1 cellular context compared by ENCODE assay signal in the genomic region with DNA sequence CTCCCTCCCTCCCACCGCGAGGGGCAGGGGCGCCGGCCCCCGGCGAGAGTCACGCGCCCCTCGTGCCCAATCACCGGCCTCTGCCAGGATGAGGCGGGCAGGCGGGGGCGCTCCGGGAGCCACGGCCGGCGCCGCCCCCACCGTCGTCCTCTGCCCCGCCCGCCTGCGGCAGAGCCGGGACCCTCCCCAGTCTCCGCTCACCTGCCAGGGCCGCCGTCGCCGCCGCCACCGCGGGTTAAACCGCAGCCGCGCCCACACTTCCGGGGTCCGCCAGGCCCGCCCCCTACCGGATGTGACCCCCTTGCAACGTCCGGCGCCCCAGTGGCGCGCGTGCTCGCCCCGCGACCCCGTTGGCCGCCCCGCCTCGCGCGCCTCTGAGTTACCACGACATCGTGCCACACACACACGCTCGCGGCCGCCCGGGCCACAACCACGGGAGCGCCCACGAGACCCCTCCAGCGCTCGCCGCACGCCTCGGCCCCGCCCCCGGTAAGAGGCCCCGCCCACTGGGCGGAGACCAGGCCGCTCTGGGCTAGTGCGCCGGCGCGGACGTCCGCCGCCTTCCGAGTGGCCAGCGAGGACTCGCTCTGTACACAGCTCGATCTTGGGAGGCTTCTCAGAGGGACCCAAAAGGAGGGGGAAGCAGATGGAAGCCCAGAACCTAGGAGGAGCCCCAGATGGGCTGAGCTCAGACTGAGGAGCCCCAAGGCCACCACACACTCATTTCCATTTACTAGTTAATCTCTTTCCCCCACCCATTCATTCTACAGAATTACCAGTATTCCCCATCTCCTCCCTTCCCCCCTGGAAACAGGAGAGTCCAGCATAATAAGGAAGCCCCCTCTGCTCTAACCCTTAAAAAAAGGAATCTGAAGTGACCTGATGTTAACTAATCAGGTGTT.
TF ChIP-seq lines count a peak whose summit lies in the region.

A gene (minus strand): TSS at position 237 of the 902 bp plus-strand sequence. CDS start 22,597 bp downstream, outside the sequence.

TF ChIP-seq in HepG2, 621 proteins besides CTCF, POLR2A, EP300 and RAD21 (continued from another document and continues in another):
- no peak for TF ChIP-seq PTBP1 (IDR thresholded peaks at IDR 0.05; ENCODE audit: low read depth, low read length, poor library complexity, severe bottlenecking)
- TF ChIP-seq ZNF180 (CRISPR knock-in tag; IDR thresholded peaks at IDR 0.05; ENCODE audit: borderline replicate concordance, low read depth), result no peak
- TF ChIP-seq CREM (IDR thresholded peaks at IDR 0.05), result no peak
- no peak for TF ChIP-seq CREM (CRISPR knock-in tag; IDR thresholded peaks at IDR 0.05)
- TF ChIP-seq, protein P1, sequence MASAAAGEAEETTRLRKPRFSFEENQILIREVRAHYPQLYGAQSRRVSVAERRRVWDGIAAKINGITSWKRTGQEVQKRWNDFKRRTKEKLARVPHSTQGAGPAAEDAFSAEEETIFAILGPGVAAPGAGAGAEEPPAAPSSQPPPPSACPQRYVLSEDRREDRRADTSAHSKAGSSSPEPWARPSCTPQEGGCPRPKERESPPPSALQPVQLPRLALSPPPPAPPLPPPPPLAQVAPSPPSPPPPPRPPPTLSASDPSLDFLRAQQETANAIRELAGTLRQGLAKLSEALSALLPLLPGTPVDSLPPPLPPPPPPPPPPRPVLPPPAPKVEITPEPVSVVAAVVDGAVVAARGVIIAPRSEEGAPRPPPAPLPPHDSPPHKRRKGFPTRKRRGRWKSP (CRISPR knock-in tag; IDR thresholded peaks at IDR 0.05), result no peak
- no peak for TF ChIP-seq RFXAP (CRISPR knock-in tag; IDR thresholded peaks at IDR 0.05; ENCODE audit: borderline replicate concordance)
- TF ChIP-seq ZNF83 (CRISPR knock-in tag; IDR thresholded peaks at IDR 0.05; ENCODE audit: borderline replicate concordance), result no peak
- TF ChIP-seq, protein P2, sequence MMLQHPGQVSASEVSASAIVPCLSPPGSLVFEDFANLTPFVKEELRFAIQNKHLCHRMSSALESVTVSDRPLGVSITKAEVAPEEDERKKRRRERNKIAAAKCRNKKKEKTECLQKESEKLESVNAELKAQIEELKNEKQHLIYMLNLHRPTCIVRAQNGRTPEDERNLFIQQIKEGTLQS (CRISPR knock-in tag; IDR thresholded peaks at IDR 0.05), result no peak
- 0 out of 2 replicates have a peak, but pooled peaks have one; percentile 68 for TF ChIP-seq GTF3A (CRISPR knock-in tag; conservative IDR thresholded peaks at IDR 0.05)
- peak; percentile 21; the same call in 1 of the 2 replicates for TF ChIP-seq NCOA1 (CRISPR knock-in tag; IDR thresholded peaks at IDR 0.05)
- TF ChIP-seq, protein P3, sequence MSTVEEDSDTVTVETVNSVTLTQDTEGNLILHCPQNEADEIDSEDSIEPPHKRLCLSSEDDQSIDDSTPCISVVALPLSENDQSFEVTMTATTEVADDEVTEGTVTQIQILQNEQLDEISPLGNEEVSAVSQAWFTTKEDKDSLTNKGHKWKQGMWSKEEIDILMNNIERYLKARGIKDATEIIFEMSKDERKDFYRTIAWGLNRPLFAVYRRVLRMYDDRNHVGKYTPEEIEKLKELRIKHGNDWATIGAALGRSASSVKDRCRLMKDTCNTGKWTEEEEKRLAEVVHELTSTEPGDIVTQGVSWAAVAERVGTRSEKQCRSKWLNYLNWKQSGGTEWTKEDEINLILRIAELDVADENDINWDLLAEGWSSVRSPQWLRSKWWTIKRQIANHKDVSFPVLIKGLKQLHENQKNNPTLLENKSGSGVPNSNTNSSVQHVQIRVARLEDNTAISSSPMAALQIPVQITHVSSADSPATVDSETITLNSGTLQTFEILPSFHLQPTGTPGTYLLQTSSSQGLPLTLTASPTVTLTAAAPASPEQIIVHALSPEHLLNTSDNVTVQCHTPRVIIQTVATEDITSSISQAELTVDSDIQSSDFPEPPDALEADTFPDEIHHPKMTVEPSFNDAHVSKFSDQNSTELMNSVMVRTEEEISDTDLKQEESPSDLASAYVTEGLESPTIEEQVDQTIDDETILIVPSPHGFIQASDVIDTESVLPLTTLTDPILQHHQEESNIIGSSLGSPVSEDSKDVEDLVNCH (CRISPR knock-in tag; IDR thresholded peaks at IDR 0.05), result no peak
- TF ChIP-seq SAFB2 (CRISPR knock-in tag; IDR thresholded peaks at IDR 0.05; ENCODE audit: borderline replicate concordance, low read depth), result 0 out of 2 replicates have a peak, but pooled peaks have one; percentile 60
- TF ChIP-seq NFYC (CRISPR knock-in tag; IDR thresholded peaks at IDR 0.05), result peak; percentile 76
- TF ChIP-seq, protein P4, sequence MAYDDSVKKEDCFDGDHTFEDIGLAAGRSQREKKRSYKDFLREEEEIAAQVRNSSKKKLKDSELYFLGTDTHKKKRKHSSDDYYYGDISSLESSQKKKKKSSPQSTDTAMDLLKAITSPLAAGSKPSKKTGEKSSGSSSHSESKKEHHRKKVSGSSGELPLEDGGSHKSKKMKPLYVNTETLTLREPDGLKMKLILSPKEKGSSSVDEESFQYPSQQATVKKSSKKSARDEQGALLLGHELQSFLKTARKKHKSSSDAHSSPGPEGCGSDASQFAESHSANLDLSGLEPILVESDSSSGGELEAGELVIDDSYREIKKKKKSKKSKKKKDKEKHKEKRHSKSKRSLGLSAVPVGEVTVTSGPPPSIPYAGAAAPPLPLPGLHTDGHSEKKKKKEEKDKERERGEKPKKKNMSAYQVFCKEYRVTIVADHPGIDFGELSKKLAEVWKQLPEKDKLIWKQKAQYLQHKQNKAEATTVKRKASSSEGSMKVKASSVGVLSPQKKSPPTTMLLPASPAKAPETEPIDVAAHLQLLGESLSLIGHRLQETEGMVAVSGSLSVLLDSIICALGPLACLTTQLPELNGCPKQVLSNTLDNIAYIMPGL (CRISPR knock-in tag; IDR thresholded peaks at IDR 0.05; ENCODE audit: borderline replicate concordance in 1 of 2, low read depth in 1 of 2), result peak in 1 of 2 experiments; percentile 49; a peak in 3 of 4 replicates
- TF ChIP-seq, protein P5, sequence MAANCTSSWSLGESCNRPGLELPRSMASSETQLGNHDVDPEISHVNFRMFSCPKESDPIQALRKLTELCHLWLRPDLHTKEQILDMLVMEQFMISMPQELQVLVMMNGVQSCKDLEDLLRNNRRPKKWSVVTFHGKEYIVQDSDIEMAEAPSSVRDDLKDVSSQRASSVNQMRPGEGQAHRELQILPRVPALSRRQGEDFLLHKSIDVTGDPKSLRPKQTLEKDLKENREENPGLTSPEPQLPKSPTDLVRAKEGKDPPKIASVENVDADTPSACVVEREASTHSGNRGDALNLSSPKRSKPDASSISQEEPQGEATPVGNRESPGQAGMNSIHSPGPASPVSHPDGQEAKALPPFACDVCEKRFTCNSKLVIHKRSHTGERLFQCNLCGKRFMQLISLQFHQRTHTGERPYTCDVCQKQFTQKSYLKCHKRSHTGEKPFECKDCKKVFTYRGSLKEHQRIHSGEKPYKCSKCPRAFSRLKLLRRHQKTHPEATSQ (CRISPR knock-in tag; IDR thresholded peaks at IDR 0.05; ENCODE audit: borderline replicate concordance), result no peak
- TF ChIP-seq STAG1 (CRISPR knock-in tag; IDR thresholded peaks at IDR 0.05), result no peak
- peak; percentile 82 for TF ChIP-seq POLR2G (IDR thresholded peaks at IDR 0.05; ENCODE audit: low read depth, low read length)
- TF ChIP-seq ZNF773 (CRISPR knock-in tag; IDR thresholded peaks at IDR 0.05; ENCODE audit: borderline replicate concordance), result 0 out of 2 replicates have a peak, but pooled peaks have one; percentile 25
- peak; percentile 46 for TF ChIP-seq YY1 (IDR thresholded peaks at IDR 0.05; ENCODE audit: insufficient read depth, insufficient replicate concordance, low read depth, low read length)
- TF ChIP-seq ZNF713 (CRISPR knock-in tag; IDR thresholded peaks at IDR 0.05), result no peak
- TF ChIP-seq MEF2D (CRISPR knock-in tag; IDR thresholded peaks at IDR 0.05), result no peak
- peak; percentile 44; the same call in 1 of the 2 replicates for TF ChIP-seq SIN3A (IDR thresholded peaks at IDR 0.05; ENCODE audit: borderline replicate concordance, low read depth, low read length)
- TF ChIP-seq, protein P6, sequence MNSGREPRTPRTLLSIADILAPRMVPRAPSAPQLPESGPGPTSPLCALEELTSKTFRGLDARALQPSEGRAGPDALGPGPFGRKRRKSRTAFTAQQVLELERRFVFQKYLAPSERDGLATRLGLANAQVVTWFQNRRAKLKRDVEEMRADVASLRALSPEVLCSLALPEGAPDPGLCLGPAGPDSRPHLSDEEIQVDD (CRISPR knock-in tag; IDR thresholded peaks at IDR 0.05; ENCODE audit: borderline replicate concordance), result no peak
- no peak for TF ChIP-seq ZSCAN30 (CRISPR knock-in tag; IDR thresholded peaks at IDR 0.05)
- 0 out of 2 replicates have a peak, but pooled peaks have one; percentile 10 for TF ChIP-seq ZNF205 (CRISPR knock-in tag; IDR thresholded peaks at IDR 0.05)
- TF ChIP-seq ZFYVE20 (CRISPR knock-in tag; IDR thresholded peaks at IDR 0.05; ENCODE audit: borderline replicate concordance, low read depth), result no peak
- TF ChIP-seq HIVEP1 (CRISPR knock-in tag; IDR thresholded peaks at IDR 0.05), result no peak
- TF ChIP-seq MEIS2 (CRISPR knock-in tag; IDR thresholded peaks at IDR 0.05), result 0 out of 2 replicates have a peak, but pooled peaks have one; percentile 45
- no peak for TF ChIP-seq TMF1 (CRISPR knock-in tag; IDR thresholded peaks at IDR 0.05; ENCODE audit: low read depth)
- peak; percentile 79; the same call in 1 of the 2 replicates for TF ChIP-seq ZNF446 (CRISPR knock-in tag; IDR thresholded peaks at IDR 0.05)
- TF ChIP-seq, protein P7, sequence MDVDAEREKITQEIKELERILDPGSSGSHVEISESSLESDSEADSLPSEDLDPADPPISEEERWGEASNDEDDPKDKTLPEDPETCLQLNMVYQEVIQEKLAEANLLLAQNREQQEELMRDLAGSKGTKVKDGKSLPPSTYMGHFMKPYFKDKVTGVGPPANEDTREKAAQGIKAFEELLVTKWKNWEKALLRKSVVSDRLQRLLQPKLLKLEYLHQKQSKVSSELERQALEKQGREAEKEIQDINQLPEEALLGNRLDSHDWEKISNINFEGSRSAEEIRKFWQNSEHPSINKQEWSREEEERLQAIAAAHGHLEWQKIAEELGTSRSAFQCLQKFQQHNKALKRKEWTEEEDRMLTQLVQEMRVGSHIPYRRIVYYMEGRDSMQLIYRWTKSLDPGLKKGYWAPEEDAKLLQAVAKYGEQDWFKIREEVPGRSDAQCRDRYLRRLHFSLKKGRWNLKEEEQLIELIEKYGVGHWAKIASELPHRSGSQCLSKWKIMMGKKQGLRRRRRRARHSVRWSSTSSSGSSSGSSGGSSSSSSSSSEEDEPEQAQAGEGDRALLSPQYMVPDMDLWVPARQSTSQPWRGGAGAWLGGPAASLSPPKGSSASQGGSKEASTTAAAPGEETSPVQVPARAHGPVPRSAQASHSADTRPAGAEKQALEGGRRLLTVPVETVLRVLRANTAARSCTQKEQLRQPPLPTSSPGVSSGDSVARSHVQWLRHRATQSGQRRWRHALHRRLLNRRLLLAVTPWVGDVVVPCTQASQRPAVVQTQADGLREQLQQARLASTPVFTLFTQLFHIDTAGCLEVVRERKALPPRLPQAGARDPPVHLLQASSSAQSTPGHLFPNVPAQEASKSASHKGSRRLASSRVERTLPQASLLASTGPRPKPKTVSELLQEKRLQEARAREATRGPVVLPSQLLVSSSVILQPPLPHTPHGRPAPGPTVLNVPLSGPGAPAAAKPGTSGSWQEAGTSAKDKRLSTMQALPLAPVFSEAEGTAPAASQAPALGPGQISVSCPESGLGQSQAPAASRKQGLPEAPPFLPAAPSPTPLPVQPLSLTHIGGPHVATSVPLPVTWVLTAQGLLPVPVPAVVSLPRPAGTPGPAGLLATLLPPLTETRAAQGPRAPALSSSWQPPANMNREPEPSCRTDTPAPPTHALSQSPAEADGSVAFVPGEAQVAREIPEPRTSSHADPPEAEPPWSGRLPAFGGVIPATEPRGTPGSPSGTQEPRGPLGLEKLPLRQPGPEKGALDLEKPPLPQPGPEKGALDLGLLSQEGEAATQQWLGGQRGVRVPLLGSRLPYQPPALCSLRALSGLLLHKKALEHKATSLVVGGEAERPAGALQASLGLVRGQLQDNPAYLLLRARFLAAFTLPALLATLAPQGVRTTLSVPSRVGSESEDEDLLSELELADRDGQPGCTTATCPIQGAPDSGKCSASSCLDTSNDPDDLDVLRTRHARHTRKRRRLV (CRISPR knock-in tag; IDR thresholded peaks at IDR 0.05), result no peak
- TF ChIP-seq SP5 (CRISPR knock-in tag; IDR thresholded peaks at IDR 0.05; ENCODE audit: borderline replicate concordance, low read depth), result peak; percentile 60; the same call in 1 of the 2 replicates
- TF ChIP-seq ATF7-NPFF (CRISPR knock-in tag; IDR thresholded peaks at IDR 0.05; ENCODE audit: low read depth), result peak; percentile 81; the same call in 1 of the 2 replicates
- TF ChIP-seq, protein P8, sequence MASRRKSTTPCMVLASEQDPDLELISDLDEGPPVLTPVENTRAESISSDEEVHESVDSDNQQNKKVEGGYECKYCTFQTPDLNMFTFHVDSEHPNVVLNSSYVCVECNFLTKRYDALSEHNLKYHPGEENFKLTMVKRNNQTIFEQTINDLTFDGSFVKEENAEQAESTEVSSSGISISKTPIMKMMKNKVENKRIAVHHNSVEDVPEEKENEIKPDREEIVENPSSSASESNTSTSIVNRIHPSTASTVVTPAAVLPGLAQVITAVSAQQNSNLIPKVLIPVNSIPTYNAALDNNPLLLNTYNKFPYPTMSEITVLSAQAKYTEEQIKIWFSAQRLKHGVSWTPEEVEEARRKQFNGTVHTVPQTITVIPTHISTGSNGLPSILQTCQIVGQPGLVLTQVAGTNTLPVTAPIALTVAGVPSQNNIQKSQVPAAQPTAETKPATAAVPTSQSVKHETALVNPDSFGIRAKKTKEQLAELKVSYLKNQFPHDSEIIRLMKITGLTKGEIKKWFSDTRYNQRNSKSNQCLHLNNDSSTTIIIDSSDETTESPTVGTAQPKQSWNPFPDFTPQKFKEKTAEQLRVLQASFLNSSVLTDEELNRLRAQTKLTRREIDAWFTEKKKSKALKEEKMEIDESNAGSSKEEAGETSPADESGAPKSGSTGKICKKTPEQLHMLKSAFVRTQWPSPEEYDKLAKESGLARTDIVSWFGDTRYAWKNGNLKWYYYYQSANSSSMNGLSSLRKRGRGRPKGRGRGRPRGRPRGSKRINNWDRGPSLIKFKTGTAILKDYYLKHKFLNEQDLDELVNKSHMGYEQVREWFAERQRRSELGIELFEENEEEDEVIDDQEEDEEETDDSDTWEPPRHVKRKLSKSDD (CRISPR knock-in tag; IDR thresholded peaks at IDR 0.05; ENCODE audit: low read depth), result no peak
- TF ChIP-seq TP53 (CRISPR knock-in tag; conservative IDR thresholded peaks at IDR 0.05), result no peak
- TF ChIP-seq ZNF510 (CRISPR knock-in tag; IDR thresholded peaks at IDR 0.05; ENCODE audit: low read depth), result no peak
- TF ChIP-seq, protein P9, sequence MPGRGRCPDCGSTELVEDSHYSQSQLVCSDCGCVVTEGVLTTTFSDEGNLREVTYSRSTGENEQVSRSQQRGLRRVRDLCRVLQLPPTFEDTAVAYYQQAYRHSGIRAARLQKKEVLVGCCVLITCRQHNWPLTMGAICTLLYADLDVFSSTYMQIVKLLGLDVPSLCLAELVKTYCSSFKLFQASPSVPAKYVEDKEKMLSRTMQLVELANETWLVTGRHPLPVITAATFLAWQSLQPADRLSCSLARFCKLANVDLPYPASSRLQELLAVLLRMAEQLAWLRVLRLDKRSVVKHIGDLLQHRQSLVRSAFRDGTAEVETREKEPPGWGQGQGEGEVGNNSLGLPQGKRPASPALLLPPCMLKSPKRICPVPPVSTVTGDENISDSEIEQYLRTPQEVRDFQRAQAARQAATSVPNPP (CRISPR knock-in tag; IDR thresholded peaks at IDR 0.05), result no peak; the same call in 1 of the 2 replicates
- no peak for TF ChIP-seq ATM (IDR thresholded peaks at IDR 0.05; ENCODE audit: borderline replicate concordance)
- no peak for TF ChIP-seq ZNF615 (CRISPR knock-in tag; IDR thresholded peaks at IDR 0.05; ENCODE audit: borderline replicate concordance)
- no peak for TF ChIP-seq CEBPG (CRISPR knock-in tag; IDR thresholded peaks at IDR 0.05)
- peak; percentile 52; the same call in 1 of the 2 replicates for TF ChIP-seq JUND (CRISPR knock-in tag; IDR thresholded peaks at IDR 0.05)
